In genomic region chr19:42282810-42283247, GRCh38 we compare ENCODE assay signal across 1 cellular context.
TF ChIP-seq lines count a peak whose summit lies in the region.

No MANE protein-coding gene starts in this region.

TF ChIP-seq in A549, 52 proteins besides CTCF, POLR2A, EP300 and RAD21:
- TF ChIP-seq RFX5 (IDR thresholded peaks at IDR 0.05) = no peak
- peak; percentile 1 for TF ChIP-seq MAFK (IDR thresholded peaks at IDR 0.05; ENCODE audit: partially characterized antibody)
